In the genomic region with DNA sequence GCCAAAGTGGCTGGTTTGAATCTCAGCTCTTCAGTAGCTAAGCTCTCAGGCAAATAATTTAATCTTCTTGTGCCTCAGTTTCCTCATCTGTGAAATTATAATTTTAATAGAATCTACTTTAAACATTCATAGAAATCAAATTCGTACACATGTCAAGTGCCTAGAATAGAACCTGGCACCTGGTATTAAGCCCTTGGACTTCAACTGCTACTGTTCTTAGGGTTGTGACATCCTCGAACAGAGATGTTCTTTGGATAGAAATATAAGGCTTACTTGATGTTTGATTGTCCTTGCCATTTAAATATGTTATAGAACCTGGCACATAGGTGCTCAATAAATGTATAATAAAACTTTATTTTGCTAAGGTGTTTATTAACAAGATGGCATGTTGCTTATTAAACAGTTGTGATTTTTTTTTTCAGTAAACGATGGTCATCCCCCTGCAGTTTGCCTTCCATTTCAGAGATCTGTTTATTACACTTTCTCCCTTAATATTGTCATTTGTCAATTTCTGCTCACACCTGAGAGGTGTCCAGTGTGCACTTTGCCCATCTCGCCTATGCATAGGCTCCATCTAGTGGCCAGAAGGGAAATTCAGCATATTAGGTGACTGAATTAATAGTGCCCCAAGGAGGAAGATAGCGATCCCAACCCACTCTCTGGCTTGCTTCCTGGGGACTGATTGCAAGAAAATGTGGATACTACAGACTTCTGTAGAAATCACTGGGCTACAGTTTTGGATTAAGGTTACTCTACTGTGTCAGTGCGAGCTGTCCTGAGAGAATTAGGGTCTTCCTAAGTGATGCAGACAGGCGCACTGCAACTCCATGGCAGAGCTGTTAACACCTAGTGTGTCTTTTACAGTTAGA, we compare ENCODE assay signal across 8 cellular contexts. TPM values are rescaled to one million over a fixed set of nuclear protein-coding genes. Genes with fewer than 3 reads are reported as not detected.
A peak's percentile ranks its signal among the peaks of the same experiment; 100 is the strongest.
DNase-seq lines count a peak whose midpoint lies in the region; ATAC-seq and TF ChIP-seq lines count a peak whose summit lies in the region.

No MANE protein-coding gene starts in this region.

- no peak overlapping the region for H3K27ac Mint-ChIP-seq in CD4-positive, alpha-beta memory T cell
- no peak overlapping the region for H3K27ac Mint-ChIP-seq in activated CD4-positive, alpha-beta memory T cell treated with anti-CD3 and anti-CD28 coated beads, Interleukin-2, amount 10 ng/mL, durations not matched to agents 7 days and 5 days

- H3K9me3 ChIP-seq in CD4-positive, alpha-beta memory T cell (ENCODE audit: control insufficient read depth in 1 of 2, low read length in 2 of 2), result no peaks in the 10 kb centered on the region
- H3K9me3 ChIP-seq in heart left ventricle (no peaks in the 10 kb centered on the region), sigmoid colon (no peaks in the 10 kb centered on the region)

- peaks cover 3% of the 10 kb centered on the region for H3K4me1 ChIP-seq in CD4-positive, alpha-beta memory T cell (ENCODE audit: insufficient read depth, low read length)
- H3K4me1 ChIP-seq in heart left ventricle, result peaks cover 0 to 84% (median 46%) of the 10 kb centered on the region in 12 donors
- H3K4me1 ChIP-seq in sigmoid colon, result peaks cover 0 to 92% (median 80%) of the 10 kb centered on the region in 4 donors

- peak; percentile 75 to 90 (median 82) for TF ChIP-seq CTCF in heart left ventricle (IDR thresholded peaks at IDR 0.05)
- TF ChIP-seq CTCF in sigmoid colon (IDR thresholded peaks at IDR 0.05), result peak; percentile 65 to 80 (median 70)

- no peak for TF ChIP-seq POLR2A in heart left ventricle (IDR thresholded peaks at IDR 0.05)
- TF ChIP-seq POLR2A in sigmoid colon (IDR thresholded peaks at IDR 0.05), result no peak

- no peak overlapping the region for H3K4me3 Mint-ChIP-seq in CD4-positive, alpha-beta memory T cell
- H3K4me3 Mint-ChIP-seq in activated CD4-positive, alpha-beta memory T cell treated with anti-CD3 and anti-CD28 coated beads, Interleukin-2, amount 10 ng/mL, durations not matched to agents 7 days and 5 days, result no peak overlapping the region

- intact Hi-C loops in CD4-positive, alpha-beta memory T cell (cut with micrococcal nuclease), result loop anchor here (1.0 to 5.0 kb wide), 5 partner anchors 8 to 217 kb away; no protein-coding TSS in a partner anchor
- intact Hi-C loops in heart left ventricle (cut with DNase I), result loop anchor here in 3 of 10 donors (5.0 to 10.0 kb wide), 3 partner anchors 48 to 142 kb away; no protein-coding TSS in a partner anchor
- intact Hi-C loops in sigmoid colon (cut with DNase I), result no loop called here

- CTCF ChIA-PET in CD4-positive, alpha-beta memory T cell (lab: Charles Lee; ENCODE audit: partially characterized antibody), result interaction anchor here (0.6 to 8.9 kb wide), 28 partner anchors 7 to 232 kb away, joined by 3 to 145 read pairs (median 3); no protein-coding TSS in a partner anchor
- CTCF ChIA-PET in activated CD4-positive, alpha-beta memory T cell treated with anti-CD3 and anti-CD28 coated beads, Interleukin-2, amount 10 ng/mL, durations not matched to agents 7 days and 5 days (lab: Charles Lee), result interaction anchor here (0.6 to 5.1 kb wide), 14 partner anchors 9 to 223 kb away, joined by 3 to 51 read pairs (median 4); no protein-coding TSS in a partner anchor

- no peaks in the 10 kb centered on the region for H3K36me3 Mint-ChIP-seq in CD4-positive, alpha-beta memory T cell
- no peaks in the 10 kb centered on the region for H3K36me3 Mint-ChIP-seq in activated CD4-positive, alpha-beta memory T cell treated with anti-CD3 and anti-CD28 coated beads, Interleukin-2, amount 10 ng/mL, durations not matched to agents 7 days and 5 days (ENCODE audit: low read depth)

- no peaks in the 10 kb centered on the region for H3K36me3 ChIP-seq in CD4-positive, alpha-beta memory T cell (ENCODE audit: insufficient read depth, low read length)
- H3K36me3 ChIP-seq in heart left ventricle (no peaks in the 10 kb centered on the region), sigmoid colon (no peaks in the 10 kb centered on the region)

- H3K9me3 Mint-ChIP-seq in CD4-positive, alpha-beta memory T cell, result no peaks in the 10 kb centered on the region
- H3K9me3 Mint-ChIP-seq in activated CD4-positive, alpha-beta memory T cell treated with anti-CD3 and anti-CD28 coated beads, Interleukin-2, amount 10 ng/mL, durations not matched to agents 7 days and 5 days, result no peaks in the 10 kb centered on the region

- WGBS in heart left ventricle, 4 donors, result 30 to 39% (median 37%) methylated on average over 7 of the region's 7 CpGs
- 37 to 50% methylated on average over 7 of the region's 7 CpGs for WGBS in sigmoid colon, 2 donors

- peaks cover 0 to 18% (median 10%) of the 10 kb centered on the region in 4 donors for H3K4me1 Mint-ChIP-seq in CD4-positive, alpha-beta memory T cell
- H3K4me1 Mint-ChIP-seq in activated CD4-positive, alpha-beta memory T cell treated with anti-CD3 and anti-CD28 coated beads, Interleukin-2, amount 10 ng/mL, durations not matched to agents 7 days and 5 days, result no peaks in the 10 kb centered on the region

- TF ChIP-seq EP300 in sigmoid colon (IDR thresholded peaks at IDR 0.05), result no peak

- peak; percentile 55 for ATAC-seq in GM18508 (IDR thresholded peaks at IDR 0.05; ENCODE audit: insufficient read depth, unreplicated experiment)
- peak; percentile 95 for ATAC-seq in HG02840 (IDR thresholded peaks at IDR 0.05; ENCODE audit: low FRiP score, unreplicated experiment)
- peak; percentile 43 to 80 (median 72) for ATAC-seq in heart left ventricle

- DNase-seq in CD4-positive, alpha-beta memory T cell, result peak in 4 of 5 donors; percentile 27 to 40 (median 35)
- DNase-seq in NCI-H2029 treated with DMSO at 0.1 percent for 48 hours (lab: John Stamatoyannopoulos, UW) (peak; percentile 23), heart left ventricle (peak in 1 of 5 donors; percentile 40), sigmoid colon (no peak), foreskin melanocyte (no peak)
- DNase-seq in activated CD4-positive, alpha-beta memory T cell treated with anti-CD3 and anti-CD28 coated beads, Interleukin-2, amount 10 ng/mL, durations not matched to agents 7 days and 5 days, result peak; percentile 26

- no peaks in the 10 kb centered on the region for H3K27me3 ChIP-seq in CD4-positive, alpha-beta memory T cell (ENCODE audit: insufficient read depth, low read length)
- H3K27me3 ChIP-seq in heart left ventricle (no peaks in the 10 kb centered on the region), sigmoid colon (no peaks in the 10 kb centered on the region)

- peaks cover 15 to 16% of the 10 kb centered on the region in 2 donors for H3K27me3 Mint-ChIP-seq in CD4-positive, alpha-beta memory T cell
- H3K27me3 Mint-ChIP-seq in activated CD4-positive, alpha-beta memory T cell treated with anti-CD3 and anti-CD28 coated beads, Interleukin-2, amount 10 ng/mL, durations not matched to agents 7 days and 5 days, result peaks cover 25% of the 10 kb centered on the region

- H3K4me3 ChIP-seq in CD4-positive, alpha-beta memory T cell (ENCODE audit: low read length in 2 of 2), result no peak overlapping the region
- H3K4me3 ChIP-seq in heart left ventricle, result no peak overlapping the region
- no peak overlapping the region for H3K4me3 ChIP-seq in sigmoid colon

- POLR2A ChIA-PET in CD4-positive, alpha-beta memory T cell (lab: Charles Lee; ENCODE audit: partially characterized antibody), result interaction anchor here (0.6 kb wide), 1 partner anchor 110 kb away, joined by 3 read pairs; no protein-coding TSS in a partner anchor
- POLR2A ChIA-PET in activated CD4-positive, alpha-beta memory T cell treated with anti-CD3 and anti-CD28 coated beads, Interleukin-2, amount 10 ng/mL, durations not matched to agents 7 days and 5 days (lab: Charles Lee), result no interaction called here

- no peak overlapping the region for H3K27ac ChIP-seq in CD4-positive, alpha-beta memory T cell (ENCODE audit: low read depth, low read length)
- H3K27ac ChIP-seq in heart left ventricle, result peak overlapping the region in 1 of 12 donors; percentile 23
- peak overlapping the region in 3 of 4 donors; percentile 51 to 65 (median 51) for H3K27ac ChIP-seq in sigmoid colon

RNA-seq across cellular contexts. Expression of a gene that starts 10.7 kb away (rescaled TPM):
- total RNA-seq in CD4-positive, alpha-beta memory T cell, result 10 to 100 TPM; 47.2 to 49.2 TPM
- polyA plus RNA-seq in CD4-positive, alpha-beta memory T cell, result 1 to 10 TPM in 1 of 2 donors, under 1 TPM in 1; 0.45 to 3.0 TPM
- 1 to 10 TPM; 7.1 to 7.7 TPM for total RNA-seq in activated CD4-positive, alpha-beta memory T cell treated with anti-CD3 and anti-CD28 coated beads, Interleukin-2, amount 10 ng/mL, durations not matched to agents 7 days and 5 days
- total RNA-seq in heart left ventricle, result 10 to 100 TPM; 26.0 to 93.1 (median 47.5) TPM
- polyA plus RNA-seq in heart left ventricle, result 10 to 100 TPM in 1 of 2 donors, 1 to 10 TPM in 1; 7.4 to 12.5 TPM
- 100 to 1,000 TPM in 1 of 4 donors, 10 to 100 TPM in 3; 39.6 to 130 (median 61.3) TPM for total RNA-seq in sigmoid colon
- polyA plus RNA-seq in sigmoid colon, result 1 to 10 TPM; 1.2 to 8.5 (median 1.4) TPM

Comparison
In these comparisons a context has a peak if more than half of its experiments do, and no peak if none do; other contexts are left out.
1. DNase-seq: peak in CD4-positive, alpha-beta memory T cell (4 of 5), NCI-H2029 treated with DMSO at 0.1 percent for 48 hours (single experiment) and activated CD4-positive, alpha-beta memory T cell treated with anti-CD3 and anti-CD28 coated beads, Interleukin-2, amount 10 ng/mL, durations not matched to agents 7 days and 5 days (single experiment); none in sigmoid colon (single experiment) and foreskin melanocyte (single experiment).
2. Peak in every context shown above with its lines, with median percentiles within 50 percentile points of each other: ATAC-seq.